ENCODE assay signal across 8 cellular contexts in the genomic region with DNA sequence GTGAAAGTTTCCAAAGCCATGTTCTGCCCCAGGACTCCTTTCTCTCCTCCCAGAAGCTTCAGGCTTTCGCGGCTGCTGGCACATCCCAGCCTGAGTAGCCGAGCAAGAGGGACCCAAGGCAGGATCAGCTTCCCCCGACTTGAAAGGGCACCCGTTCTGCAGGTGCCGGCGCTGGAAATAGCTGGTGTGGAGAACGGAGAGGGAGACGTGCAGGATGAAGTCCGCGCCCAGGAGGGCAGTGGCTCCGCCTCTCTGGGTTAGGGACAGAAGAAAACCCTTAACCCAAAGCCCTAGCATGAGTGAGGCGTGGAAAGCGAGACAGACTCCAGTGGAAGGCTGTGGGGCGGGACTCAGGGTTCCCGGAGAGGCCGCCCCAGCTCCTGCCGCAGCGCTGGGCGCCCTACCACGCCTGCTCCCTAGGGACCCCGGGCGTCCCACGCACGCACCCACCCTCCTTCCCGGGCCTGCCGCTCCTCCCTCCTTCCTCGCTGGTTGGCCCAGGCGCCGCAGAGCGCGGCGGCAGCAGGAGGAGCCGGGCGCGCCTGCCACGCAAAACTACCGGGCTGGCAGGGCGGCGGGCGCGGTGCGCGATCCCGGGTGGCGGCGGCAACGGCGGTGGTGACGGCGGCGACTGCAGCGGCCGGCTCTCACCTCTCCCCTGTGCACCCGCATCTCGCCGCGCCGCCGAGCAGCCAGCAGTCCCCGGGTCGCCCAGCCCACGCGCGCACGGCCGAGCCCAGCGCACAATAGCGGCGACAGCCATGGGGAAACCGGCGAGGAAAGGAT. TPM values are rescaled to one million over a fixed set of nuclear protein-coding genes. Genes with fewer than 3 reads are reported as not detected.
DNase-seq lines count a peak whose midpoint lies in the region; ATAC-seq and TF ChIP-seq lines count a peak whose summit lies in the region.

A gene (plus strand): TSS at position 550 of the 786 bp plus-strand sequence. CDS start 212 bp downstream, at position 762.

- no peak for TF ChIP-seq CTCF in osteoblast (IDR thresholded peaks at IDR 0.05; ENCODE audit: extremely low read depth, low read depth, low read length)

- H3K4me3 ChIP-seq in osteoblast (ENCODE audit: insufficient read depth, low read length): peak within 1 kb of the TSS; percentile 86

- TF ChIP-seq POLR2A in GM18526 (IDR thresholded peaks at IDR 0.05; ENCODE audit: extremely low read depth, insufficient read length): peak; percentile 77

- peak within 1 kb of the TSS; percentile 96 for H3K4me2 ChIP-seq in osteoblast (ENCODE audit: insufficient read depth, low read length)

- peaks cover 32% of the 10 kb centered on the region for H3K4me1 ChIP-seq in osteoblast (ENCODE audit: insufficient read depth, low read length)

- no peaks in the 10 kb centered on the region for H3K36me3 ChIP-seq in osteoblast (ENCODE audit: insufficient read depth, low read length)

- no peaks in the 10 kb centered on the region for H3K27me3 ChIP-seq in osteoblast (ENCODE audit: insufficient read depth, low read length)

- peak; percentile 69 for ATAC-seq in HG02970 (IDR thresholded peaks at IDR 0.05; ENCODE audit: low FRiP score, unreplicated experiment)

- H2AFZ ChIP-seq in osteoblast (ENCODE audit: low read length): peak within 1 kb of the TSS; percentile 97

- no peaks in the 10 kb centered on the region for H3K9me3 ChIP-seq in osteoblast (ENCODE audit: low read depth, low read length)

- H4K20me1 ChIP-seq in osteoblast (ENCODE audit: insufficient read depth, low read length): peaks cover 7% of the 10 kb centered on the region

- H3K27ac ChIP-seq in osteoblast (ENCODE audit: low read depth, low read length): peak within 1 kb of the TSS; percentile 53

- peaks cover 24% of the 10 kb centered on the region for H3K79me2 ChIP-seq in osteoblast (ENCODE audit: insufficient read depth, low read length)

- DNase-seq in Ammon's horn (ENCODE audit: low spot score) (peak; percentile 65), NCI-H2227 (lab: John Stamatoyannopoulos, UW; ENCODE audit: unreplicated experiment) (peak; percentile 51), glomerular visceral epithelial cell (ENCODE audit: extremely low spot score) (peak; percentile 79), osteoblast (ENCODE audit: insufficient read length, low spot score, missing footprints) (peak; percentile 96), epidermal melanocyte (ENCODE audit: insufficient read length, low spot score) (no peak)
- DNase-seq in activated T-helper 9 cell treated with anti-CD3 and anti-CD28 coated beads, Interleukin-2, amount 50 U/mL, for 16 hours (ENCODE audit: low read depth): peak; percentile 1

RNA-seq across cellular contexts. Expression of the gene that starts here (rescaled TPM):
- 20.0 and 25.7 TPM in 2 replicates for total RNA-seq in osteoblast
